Comparison of ENCODE assay signal across 4 cellular contexts in genomic region chr7:23547662-23548061, GRCh38.
"Had no signal": no experiment of that assay in that cellular context is flagged by ENCODE, and none has a peak within 500 bp of the region (broad histone marks: within the 10 kb centered on the region; RNA-seq: fewer than 3 reads in every experiment).

No MANE protein-coding gene starts in this region.

- H3K27ac ChIP-seq: GM23248, HL-60, KMS-11 had no signal

- H3K4me2 ChIP-seq: KMS-11 had no signal

- H3K9ac ChIP-seq: GM23248, KMS-11 had no signal

- H3K27ac Mint-ChIP-seq: HFFc6 had no signal

- H2AFZ ChIP-seq: GM23248 had no signal

- H3K4me3 Mint-ChIP-seq: HFFc6 had no signal

- H3K9me3 Mint-ChIP-seq: HFFc6 had no signal

- H3K4me3 ChIP-seq: GM23248 had no signal
